In the genomic region with DNA sequence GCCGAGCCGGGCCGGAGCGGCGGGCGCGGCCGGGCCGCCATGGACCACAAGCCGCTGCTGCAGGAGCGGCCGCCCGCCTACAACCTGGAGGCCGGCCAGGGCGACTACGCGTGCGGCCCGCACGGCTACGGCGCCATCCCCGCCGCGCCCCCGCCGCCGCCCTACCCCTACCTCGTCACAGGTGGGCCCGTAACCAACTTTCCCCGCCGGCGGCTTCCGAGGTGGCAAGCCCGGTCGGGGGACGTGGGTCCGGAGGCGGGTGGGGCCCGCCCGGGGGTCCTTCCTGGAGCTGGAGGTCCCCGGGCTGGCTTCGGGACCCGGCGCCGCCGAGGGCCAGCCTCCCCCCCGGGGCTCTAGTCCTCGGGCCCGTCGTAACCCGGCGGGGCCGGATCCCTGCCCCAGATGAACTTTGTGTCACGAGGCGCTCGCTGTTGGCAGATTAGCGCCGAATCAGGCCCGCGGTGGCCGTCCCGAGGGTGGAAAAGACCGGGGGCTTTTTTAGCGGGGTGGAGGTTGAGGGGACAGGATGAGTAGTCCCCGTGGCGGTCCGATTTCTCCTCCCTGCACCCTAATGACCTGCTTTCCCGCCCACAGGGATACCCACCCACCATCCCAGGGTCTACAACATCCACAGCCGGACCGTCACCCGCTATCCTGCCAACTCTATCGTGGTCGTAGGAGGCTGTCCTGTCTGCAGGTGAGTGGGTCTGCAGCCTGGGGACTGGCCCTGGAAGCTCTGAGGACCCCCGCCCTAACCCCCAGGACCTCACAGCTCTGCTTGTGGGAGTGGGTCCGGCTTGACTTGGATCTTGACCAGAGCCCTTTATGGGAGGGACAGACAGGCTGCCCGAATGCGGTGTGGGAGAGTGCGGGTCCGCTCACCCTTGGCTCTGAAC, we compare ENCODE assay signal across 8 cellular contexts. TPM values are rescaled to one million over a fixed set of nuclear protein-coding genes. Genes with fewer than 3 reads are reported as not detected.
A peak's percentile ranks its signal among the peaks of the same experiment; 100 is the strongest.
DNase-seq lines count a peak whose midpoint lies in the region; ATAC-seq and TF ChIP-seq lines count a peak whose summit lies in the region.

No MANE protein-coding gene starts in this region.

- no peak for TF ChIP-seq POLR2A in prostate gland (IDR thresholded peaks at IDR 0.05)

- intact Hi-C loops in prostate gland (cut with DNase I): no loop called here

- H3K27me3 ChIP-seq in CD4-positive, CD25-positive, alpha-beta regulatory T cell (ENCODE audit: control insufficient read depth, insufficient read depth, low read length): no peaks in the 10 kb centered on the region
- H3K27me3 ChIP-seq in prostate gland (replicated peaks; ENCODE audit: insufficient read depth): no peaks in the 10 kb centered on the region

- H3K36me3 Mint-ChIP-seq in CD4-positive, CD25-positive, alpha-beta regulatory T cell: peaks cover 3% of the 10 kb centered on the region
- peaks cover 2% of the 10 kb centered on the region for H3K36me3 Mint-ChIP-seq in activated CD8-positive, alpha-beta T cell treated with anti-CD3 and anti-CD28 coated beads, Interleukin-2, amount 10 ng/mL, durations not matched to agents 7 days and 5 days (ENCODE audit: low read depth)

- no peak for TF ChIP-seq CTCF in prostate gland (IDR thresholded peaks at IDR 0.05)

- no peaks in the 10 kb centered on the region for H3K9me3 ChIP-seq in CD4-positive, CD25-positive, alpha-beta regulatory T cell (ENCODE audit: control insufficient read depth in 2 of 2, low read length in 2 of 2)
- H3K9me3 ChIP-seq in prostate gland: no peaks in the 10 kb centered on the region

- peak overlapping the region; percentile 80 for H3K27ac ChIP-seq in CD4-positive, CD25-positive, alpha-beta regulatory T cell (ENCODE audit: insufficient read depth, low read length, poor library complexity, severe bottlenecking)
- H3K27ac ChIP-seq in prostate gland: peak overlapping the region; percentile 93 to 99

- no peaks in the 10 kb centered on the region for H3K9me3 Mint-ChIP-seq in CD4-positive, CD25-positive, alpha-beta regulatory T cell
- no peaks in the 10 kb centered on the region for H3K9me3 Mint-ChIP-seq in activated CD8-positive, alpha-beta T cell treated with anti-CD3 and anti-CD28 coated beads, Interleukin-2, amount 10 ng/mL, durations not matched to agents 7 days and 5 days (ENCODE audit: insufficient read depth)

- POLR2A ChIA-PET in activated CD8-positive, alpha-beta T cell treated with anti-CD3 and anti-CD28 coated beads, Interleukin-2, amount 10 ng/mL, durations not matched to agents 7 days and 5 days (lab: Charles Lee): interaction anchor here (1.5 kb wide), 1 partner anchor 33 kb away, joined by 3 read pairs; no protein-coding TSS in a partner anchor

- H3K4me3 ChIP-seq in CD4-positive, CD25-positive, alpha-beta regulatory T cell (ENCODE audit: low read depth, low read length): peak overlapping the region; percentile 56
- H3K4me3 ChIP-seq in prostate gland: peak overlapping the region; percentile 92 to 99

- CTCF ChIA-PET in activated CD8-positive, alpha-beta T cell treated with anti-CD3 and anti-CD28 coated beads, Interleukin-2, amount 10 ng/mL, durations not matched to agents 7 days and 5 days (lab: Charles Lee): no interaction called here

- peaks cover 5% of the 10 kb centered on the region for H3K27me3 Mint-ChIP-seq in CD4-positive, CD25-positive, alpha-beta regulatory T cell
- H3K27me3 Mint-ChIP-seq in activated CD8-positive, alpha-beta T cell treated with anti-CD3 and anti-CD28 coated beads, Interleukin-2, amount 10 ng/mL, durations not matched to agents 7 days and 5 days (ENCODE audit: low read depth): no peaks in the 10 kb centered on the region

- peaks cover 49% of the 10 kb centered on the region for H3K4me1 ChIP-seq in CD4-positive, CD25-positive, alpha-beta regulatory T cell (ENCODE audit: control insufficient read depth, insufficient read depth, low read length, poor library complexity, severe bottlenecking)
- H3K4me1 ChIP-seq in prostate gland (replicated peaks): peaks cover 31% of the 10 kb centered on the region

- WGBS in prostate gland: 3% methylated on average over 69 of the region's 80 CpGs

- peak in 2 of 3 donors; percentile 26 to 32 for DNase-seq in CD4-positive, CD25-positive, alpha-beta regulatory T cell
- DNase-seq in activated CD8-positive, alpha-beta T cell treated with anti-CD3 and anti-CD28 coated beads, Interleukin-2, amount 10 ng/mL, durations not matched to agents 7 days and 5 days: peak; percentile 40
- peak; percentile 28 for DNase-seq in germinal center (ENCODE audit: low spot score)
- DNase-seq in prostate gland (ENCODE audit: low spot score): no peak
- DNase-seq in LoVo (ENCODE audit: low spot score): no peak
- DNase-seq in DMS79 treated with DMSO at 0.1 percent for 48 hours (lab: John Stamatoyannopoulos, UW): no peak

- peak; percentile 17 to 19 for ATAC-seq in CD4-positive, CD25-positive, alpha-beta regulatory T cell (ENCODE audit: low read depth in 2 of 2)
- ATAC-seq in GM19395 (IDR thresholded peaks at IDR 0.05; ENCODE audit: unreplicated experiment) (peak; percentile 41), HG03442 (IDR thresholded peaks at IDR 0.05; ENCODE audit: unreplicated experiment) (peak; percentile 38)
- ATAC-seq in activated CD8-positive, alpha-beta T cell treated with anti-CD3 and anti-CD28 coated beads, Interleukin-2, amount 10 ng/mL, durations not matched to agents 7 days and 5 days: peak; percentile 53

- H3K4me3 Mint-ChIP-seq in CD4-positive, CD25-positive, alpha-beta regulatory T cell: peak overlapping the region; percentile 81 to 92 (median 87)
- peak overlapping the region; percentile 74 for H3K4me3 Mint-ChIP-seq in activated CD8-positive, alpha-beta T cell treated with anti-CD3 and anti-CD28 coated beads, Interleukin-2, amount 10 ng/mL, durations not matched to agents 7 days and 5 days

- H3K27ac Mint-ChIP-seq in CD4-positive, CD25-positive, alpha-beta regulatory T cell: peak overlapping the region; percentile 78 to 90 (median 88)
- peak overlapping the region; percentile 71 for H3K27ac Mint-ChIP-seq in activated CD8-positive, alpha-beta T cell treated with anti-CD3 and anti-CD28 coated beads, Interleukin-2, amount 10 ng/mL, durations not matched to agents 7 days and 5 days

- H3K4me1 Mint-ChIP-seq in CD4-positive, CD25-positive, alpha-beta regulatory T cell: peaks cover 0 to 45% (median 18%) of the 10 kb centered on the region in 4 donors
- H3K4me1 Mint-ChIP-seq in activated CD8-positive, alpha-beta T cell treated with anti-CD3 and anti-CD28 coated beads, Interleukin-2, amount 10 ng/mL, durations not matched to agents 7 days and 5 days (ENCODE audit: low read depth): peaks cover 24% of the 10 kb centered on the region

- no peaks in the 10 kb centered on the region for H3K36me3 ChIP-seq in CD4-positive, CD25-positive, alpha-beta regulatory T cell (ENCODE audit: control insufficient read depth, insufficient read depth, low read length)
- no peaks in the 10 kb centered on the region for H3K36me3 ChIP-seq in prostate gland

RNA-seq across cellular contexts. Expression of a gene that starts 0.5 kb away (rescaled TPM):
- total RNA-seq in CD4-positive, CD25-positive, alpha-beta regulatory T cell: 55.9 TPM
- polyA plus RNA-seq in CD4-positive, CD25-positive, alpha-beta regulatory T cell: 10 to 100 TPM; 15.6 to 19.2 (median 16.2) TPM
- 10 to 100 TPM; 35.0 to 35.5 TPM for total RNA-seq in activated CD8-positive, alpha-beta T cell treated with anti-CD3 and anti-CD28 coated beads, Interleukin-2, amount 10 ng/mL, durations not matched to agents 7 days and 5 days
- 10 to 100 TPM; 68.5 to 85.4 TPM for total RNA-seq in prostate gland

RNA-seq across cellular contexts. Expression of a gene that starts 30.0 kb away (rescaled TPM):
- total RNA-seq in CD4-positive, CD25-positive, alpha-beta regulatory T cell: 118 TPM
- polyA plus RNA-seq in CD4-positive, CD25-positive, alpha-beta regulatory T cell: 10 to 100 TPM; 11.0 to 21.3 (median 15.7) TPM
- total RNA-seq in activated CD8-positive, alpha-beta T cell treated with anti-CD3 and anti-CD28 coated beads, Interleukin-2, amount 10 ng/mL, durations not matched to agents 7 days and 5 days: 10 to 100 TPM; 49.3 to 55.9 TPM
- 10 to 100 TPM; 31.4 to 62.7 TPM for total RNA-seq in prostate gland

Comparison
In these comparisons a context has a peak if more than half of its experiments do, and no peak if none do; other contexts are left out.
1. DNase-seq: peak in CD4-positive, CD25-positive, alpha-beta regulatory T cell (2 of 3), activated CD8-positive, alpha-beta T cell treated with anti-CD3 and anti-CD28 coated beads, Interleukin-2, amount 10 ng/mL, durations not matched to agents 7 days and 5 days (single experiment) and germinal center (single experiment); none in prostate gland (single experiment), LoVo (single experiment) and DMS79 treated with DMSO at 0.1 percent for 48 hours (single experiment).
2. Peak in every context shown above with its lines, with median percentiles within 50 percentile points of each other: ATAC-seq.